8 cellular contexts compared by ENCODE assay signal in genomic region chr1:50970508-50970885, GRCh38. TPM values are rescaled to one million over a fixed set of nuclear protein-coding genes. Genes with fewer than 3 reads are reported as not detected.
DNase-seq lines count a peak whose midpoint lies in the region; ATAC-seq and TF ChIP-seq lines count a peak whose summit lies in the region.

No MANE protein-coding gene starts in this region.

- H3K27me3 ChIP-seq in left lung, result no peaks in the 10 kb centered on the region
- no peaks in the 10 kb centered on the region for H3K27me3 ChIP-seq in thoracic aorta (replicated peaks; ENCODE audit: insufficient read depth)

- peaks cover 19% of the 10 kb centered on the region for H3K27me3 Mint-ChIP-seq in activated CD4-positive, alpha-beta T cell treated with anti-CD3 and anti-CD28 coated beads, Interleukin-2, amount 10 ng/mL, durations not matched to agents 7 days and 5 days
- H3K27me3 Mint-ChIP-seq in activated CD8-positive, alpha-beta T cell treated with anti-CD3 and anti-CD28 coated beads for 36 hours, result peaks cover 3% of the 10 kb centered on the region

- H3K27ac ChIP-seq in left lung (peak overlapping the region; percentile 97), thoracic aorta (peak overlapping the region; percentile 95 to 97)

- intact Hi-C loops in activated CD8-positive, alpha-beta T cell treated with anti-CD3 and anti-CD28 coated beads for 36 hours (cut with micrococcal nuclease), result no loop called here
- intact Hi-C loops in left lung (cut with DNase I), result no loop called here

- CTCF ChIA-PET in activated CD4-positive, alpha-beta T cell treated with anti-CD3 and anti-CD28 coated beads, Interleukin-2, amount 10 ng/mL, durations not matched to agents 7 days and 5 days (lab: Charles Lee), result interaction anchor here (1.0 to 1.8 kb wide), 2 partner anchors 10 to 25 kb away, joined by 3 to 8 read pairs; no protein-coding TSS in a partner anchor
- CTCF ChIA-PET in activated CD8-positive, alpha-beta T cell treated with anti-CD3 and anti-CD28 coated beads for 36 hours (lab: Charles Lee), result interaction anchor here (1.5 to 3.7 kb wide), 4 partner anchors 10 to 196 kb away, joined by 3 to 26 read pairs (median 4); partner anchors contain the start of gene FAF1

- peak overlapping the region; percentile 71 to 88 for H3K4me3 ChIP-seq in left lung
- peak overlapping the region; percentile 86 for H3K4me3 ChIP-seq in thoracic aorta

- peaks cover 29% of the 10 kb centered on the region for H3K4me1 Mint-ChIP-seq in activated CD4-positive, alpha-beta T cell treated with anti-CD3 and anti-CD28 coated beads, Interleukin-2, amount 10 ng/mL, durations not matched to agents 7 days and 5 days
- H3K4me1 Mint-ChIP-seq in activated CD8-positive, alpha-beta T cell treated with anti-CD3 and anti-CD28 coated beads for 36 hours (ENCODE audit: low read depth), result peaks cover 21% of the 10 kb centered on the region

- no peak for TF ChIP-seq CTCF in activated CD8-positive, alpha-beta T cell treated with anti-CD3 and anti-CD28 coated beads for 36 hours (IDR thresholded peaks at IDR 0.05)
- TF ChIP-seq CTCF in left lung (IDR thresholded peaks at IDR 0.05) (no peak), thoracic aorta (IDR thresholded peaks at IDR 0.05) (no peak)

- peak overlapping the region; percentile 97 for H3K4me3 Mint-ChIP-seq in activated CD4-positive, alpha-beta T cell treated with anti-CD3 and anti-CD28 coated beads, Interleukin-2, amount 10 ng/mL, durations not matched to agents 7 days and 5 days
- peak overlapping the region; percentile 88 for H3K4me3 Mint-ChIP-seq in activated CD8-positive, alpha-beta T cell treated with anti-CD3 and anti-CD28 coated beads for 36 hours

- DNase-seq in activated CD4-positive, alpha-beta T cell treated with anti-CD3 and anti-CD28 coated beads, Interleukin-2, amount 10 ng/mL, durations not matched to agents 7 days and 5 days, result no peak
- no peak for DNase-seq in activated CD4-positive, alpha-beta T cell treated with anti-CD3 and anti-CD28 coated beads, Interleukin-2, amount 50 U/mL, for 48 hours
- no peak for DNase-seq in activated CD8-positive, alpha-beta T cell treated with anti-CD3 and anti-CD28 coated beads for 36 hours
- DNase-seq in left lung (no peak), thoracic aorta (ENCODE audit: low spot score) (no peak), NCI-H345 (lab: John Stamatoyannopoulos, UW) (no peak), EL (no peak)

- H3K9me3 Mint-ChIP-seq in activated CD4-positive, alpha-beta T cell treated with anti-CD3 and anti-CD28 coated beads, Interleukin-2, amount 10 ng/mL, durations not matched to agents 7 days and 5 days, result no peaks in the 10 kb centered on the region
- no peaks in the 10 kb centered on the region for H3K9me3 Mint-ChIP-seq in activated CD8-positive, alpha-beta T cell treated with anti-CD3 and anti-CD28 coated beads for 36 hours

- no peak for ATAC-seq in activated CD8-positive, alpha-beta T cell treated with anti-CD3 and anti-CD28 coated beads for 36 hours
- ATAC-seq in left lung (no peak), thoracic aorta (ENCODE audit: insufficient number of reproducible peaks, low FRiP score, low read depth) (no peak), HG02798 (IDR thresholded peaks at IDR 0.05; ENCODE audit: poor library complexity, unreplicated experiment) (no peak)

- H3K36me3 Mint-ChIP-seq in activated CD4-positive, alpha-beta T cell treated with anti-CD3 and anti-CD28 coated beads, Interleukin-2, amount 10 ng/mL, durations not matched to agents 7 days and 5 days (ENCODE audit: low read depth), result peaks cover 46% of the 10 kb centered on the region
- H3K36me3 Mint-ChIP-seq in activated CD8-positive, alpha-beta T cell treated with anti-CD3 and anti-CD28 coated beads for 36 hours (ENCODE audit: low read depth), result peaks cover 7% of the 10 kb centered on the region

- POLR2A ChIA-PET in activated CD4-positive, alpha-beta T cell treated with anti-CD3 and anti-CD28 coated beads, Interleukin-2, amount 10 ng/mL, durations not matched to agents 7 days and 5 days (lab: Charles Lee), result interaction anchor here (0.6 kb wide), 1 partner anchor 12 kb away, joined by 3 read pairs; no protein-coding TSS in a partner anchor
- POLR2A ChIA-PET in activated CD8-positive, alpha-beta T cell treated with anti-CD3 and anti-CD28 coated beads for 36 hours (lab: Charles Lee), result interaction anchor here (0.8 to 4.2 kb wide), 5 partner anchors 9 to 266 kb away, joined by 3 to 46 read pairs (median 3); partner anchors contain the start of genes FAF1 and RNF11

- H3K27ac Mint-ChIP-seq in activated CD4-positive, alpha-beta T cell treated with anti-CD3 and anti-CD28 coated beads, Interleukin-2, amount 10 ng/mL, durations not matched to agents 7 days and 5 days, result peak overlapping the region; percentile 97
- peak overlapping the region; percentile 90 for H3K27ac Mint-ChIP-seq in activated CD8-positive, alpha-beta T cell treated with anti-CD3 and anti-CD28 coated beads for 36 hours

- H3K9me3 ChIP-seq in left lung, result no peaks in the 10 kb centered on the region
- H3K9me3 ChIP-seq in thoracic aorta, result no peaks in the 10 kb centered on the region

- H3K4me1 ChIP-seq in left lung (peaks cover 0 to 27% of the 10 kb centered on the region in 2 donors), thoracic aorta (ENCODE audit: control insufficient read depth in 1 of 2, low read depth in 2 of 2) (peaks cover 0 to 14% of the 10 kb centered on the region in 2 donors)

- no peaks in the 10 kb centered on the region for H3K36me3 ChIP-seq in left lung
- no peaks in the 10 kb centered on the region for H3K36me3 ChIP-seq in thoracic aorta

RNA-seq across cellular contexts. Expression of gene CDKN2C, which starts 0.5 kb away (rescaled TPM):
- 10 to 100 TPM; 80.0 to 82.3 TPM for total RNA-seq in activated CD4-positive, alpha-beta T cell treated with anti-CD3 and anti-CD28 coated beads, Interleukin-2, amount 10 ng/mL, durations not matched to agents 7 days and 5 days
- total RNA-seq in activated CD8-positive, alpha-beta T cell treated with anti-CD3 and anti-CD28 coated beads for 36 hours, result 10 to 100 TPM; 18.4 to 20.7 TPM
- 10 to 100 TPM; 12.3 to 16.4 TPM for total RNA-seq in left lung
- 10 to 100 TPM; 10.3 to 12.6 TPM for total RNA-seq in thoracic aorta

RNA-seq across cellular contexts. Expression of gene FAF1, which starts 10.4 kb away (rescaled TPM):
- total RNA-seq in activated CD4-positive, alpha-beta T cell treated with anti-CD3 and anti-CD28 coated beads, Interleukin-2, amount 10 ng/mL, durations not matched to agents 7 days and 5 days, result 10 to 100 TPM; 84.6 to 88.2 TPM
- 10 to 100 TPM; 82.2 to 87.0 TPM for total RNA-seq in activated CD8-positive, alpha-beta T cell treated with anti-CD3 and anti-CD28 coated beads for 36 hours
- total RNA-seq in left lung, result 10 to 100 TPM; 47.4 to 58.3 TPM
- 10 to 100 TPM; 25.5 to 68.6 TPM for total RNA-seq in thoracic aorta
